Comparison of ENCODE assay signal across 8 cellular contexts in the genomic region with DNA sequence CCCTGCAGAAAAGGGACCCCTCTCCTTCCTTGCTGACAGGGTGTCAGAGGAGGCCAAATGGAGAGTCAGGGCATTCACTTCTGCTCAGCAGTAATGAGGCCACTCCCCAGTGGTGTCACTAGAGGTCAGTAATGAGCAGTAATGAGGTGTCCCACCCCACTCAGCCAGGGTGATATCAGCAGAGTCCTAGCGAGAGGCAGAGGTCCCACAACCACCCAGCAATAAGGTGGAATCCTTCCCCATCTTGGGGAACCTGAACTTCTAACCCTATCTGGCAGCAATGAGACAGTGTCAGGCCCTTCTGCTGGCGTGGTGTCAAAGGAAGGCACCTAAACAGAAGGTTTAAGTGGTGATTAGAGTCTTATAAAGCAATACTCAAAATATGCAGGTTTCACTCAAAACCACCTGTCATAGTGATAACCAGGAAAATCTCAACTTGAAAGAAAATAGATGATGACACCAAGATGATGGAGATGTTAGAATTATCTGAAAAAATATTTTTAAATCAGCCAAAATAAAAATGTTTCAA. TPM values are rescaled to one million over a fixed set of nuclear protein-coding genes. Genes with fewer than 3 reads are reported as not detected.
A peak's percentile ranks its signal among the peaks of the same experiment; 100 is the strongest.
DNase-seq lines count a peak whose midpoint lies in the region; ATAC-seq and TF ChIP-seq lines count a peak whose summit lies in the region.

No MANE protein-coding gene starts in this region.

- H3K36me3 ChIP-seq in OCI-LY7 (ENCODE audit: insufficient read depth, low read length): no peaks in the 10 kb centered on the region

- no peak overlapping the region for H2AFZ ChIP-seq in OCI-LY7 (ENCODE audit: low read length)

- no peaks in the 10 kb centered on the region for H3K9me2 ChIP-seq in OCI-LY7 (ENCODE audit: insufficient read depth, low read length)

- no peaks in the 10 kb centered on the region for H4K20me1 ChIP-seq in OCI-LY7 (ENCODE audit: insufficient read depth, low read length)

- H3K4me1 ChIP-seq in OCI-LY7 (ENCODE audit: insufficient read depth, low read length, poor library complexity, severe bottlenecking): no peaks in the 10 kb centered on the region

- no peak overlapping the region for H3K4me2 ChIP-seq in OCI-LY7 (ENCODE audit: low read length)

- peaks cover 8 to 20% of the 10 kb centered on the region in 2 donors for H3K9me3 Mint-ChIP-seq in activated naive CD4-positive, alpha-beta T cell treated with anti-CD3 and anti-CD28 coated beads, Interleukin-2, amount 50 U/mL, for 72 hours

- intact Hi-C loops in OCI-LY7 (cut with micrococcal nuclease; ENCODE audit: unreplicated experiment) (loop anchor here (1.0 kb wide), 1 partner anchor 37 kb away; no protein-coding TSS in a partner anchor), left ventricle myocardium superior (cut with micrococcal nuclease) (no loop called here)

- peak; percentile 83 for TF ChIP-seq CTCF in OCI-LY7 (conservative IDR thresholded peaks at IDR 0.05; ENCODE audit: low read length)

- H3K79me2 ChIP-seq in OCI-LY7 (ENCODE audit: insufficient read depth, low read depth, low read length): no peaks in the 10 kb centered on the region

- DNase-seq in DMS53 (lab: John Stamatoyannopoulos, UW) (peak; percentile 72), OCI-LY7 (ENCODE audit: low spot score) (peak; percentile 72), left ventricle myocardium superior (no peak), hypothalamus (lab: John Stamatoyannopoulos, UW) (no peak)
- peak in 1 of 2 donors; percentile 49 for DNase-seq in activated naive CD4-positive, alpha-beta T cell treated with anti-CD3 and anti-CD28 coated beads, Interleukin-2, amount 50 U/mL, for 72 hours (ENCODE audit: low spot score in 2 of 2)
- peak; percentile 54 to 59 for DNase-seq in stimulated activated CD4-positive, alpha-beta T cell treated with anti-CD3 and anti-CD28 coated beads, Interleukin-2, amount 100 ng/mL, for 24 hours

- no peak overlapping the region for H3K4me3 ChIP-seq in OCI-LY7 (ENCODE audit: low read depth, low read length, poor library complexity, severe bottlenecking)

- ATAC-seq in GM19351 (IDR thresholded peaks at IDR 0.05; ENCODE audit: unreplicated experiment) (peak; percentile 98), HG03175 (IDR thresholded peaks at IDR 0.05; ENCODE audit: unreplicated experiment) (peak; percentile 93), left ventricle myocardium superior (peak; percentile 99)
- ATAC-seq in activated naive CD4-positive, alpha-beta T cell treated with anti-CD3 and anti-CD28 coated beads, Interleukin-2, amount 50 U/mL, for 72 hours: peak; percentile 81 to 97

- peaks cover 6% of the 10 kb centered on the region; the same call in 1 of the 2 replicates for H3K9me3 ChIP-seq in OCI-LY7 (ENCODE audit: low read length)

- POLR2A ChIA-PET in OCI-LY7 (lab: Charles Lee): interaction anchor here (0.6 kb wide), 1 partner anchor 690 kb away, joined by 4 read pairs; no protein-coding TSS in a partner anchor

- CTCF ChIA-PET in OCI-LY7 (lab: Charles Lee; ENCODE audit: unreplicated experiment): interaction anchor here (0.6 kb wide), 1 partner anchor 68 kb away, joined by 11 read pairs; no protein-coding TSS in a partner anchor

- H3K27ac ChIP-seq in OCI-LY7 (ENCODE audit: low read depth, low read length, poor library complexity, severe bottlenecking): no peak overlapping the region

- no TSS peak for BruUV-seq in OCI-LY7 (replicated peaks; lab: Mats Ljungman, UMichigan)

- H3K27ac Mint-ChIP-seq in activated naive CD4-positive, alpha-beta T cell treated with anti-CD3 and anti-CD28 coated beads, Interleukin-2, amount 50 U/mL, for 72 hours: no peak overlapping the region

- H3K36me3 Mint-ChIP-seq in activated naive CD4-positive, alpha-beta T cell treated with anti-CD3 and anti-CD28 coated beads, Interleukin-2, amount 50 U/mL, for 72 hours: peaks cover 9 to 26% of the 10 kb centered on the region in 2 donors

RNA-seq across cellular contexts. Expression of a gene that starts 12.9 kb away (rescaled TPM):
- total RNA-seq in OCI-LY7 (2014; rRNA removed; shearing (Covaris generic)): not detected in 2 replicates
- total RNA-seq in OCI-LY7 (2022): not detected in 2 replicates
- not detected for total RNA-seq in activated naive CD4-positive, alpha-beta T cell treated with anti-CD3 and anti-CD28 coated beads, Interleukin-2, amount 50 U/mL, for 72 hours
- 0.15 TPM for total RNA-seq in left ventricle myocardium superior

Comparison
In these comparisons a context has a peak if more than half of its experiments do, and no peak if none do; other contexts are left out.
1. DNase-seq: peak in DMS53 (single experiment), OCI-LY7 (single experiment) and stimulated activated CD4-positive, alpha-beta T cell treated with anti-CD3 and anti-CD28 coated beads, Interleukin-2, amount 100 ng/mL, for 24 hours (2 of 2); none in left ventricle myocardium superior (single experiment) and hypothalamus (0 of 51).
2. Peak in every context shown above with its lines, with median percentiles within 50 percentile points of each other: ATAC-seq.